In genomic region chr12:57244306-57244696, GRCh38 we compare ENCODE assay signal across 14 cellular contexts. TPM values are rescaled to one million over a fixed set of nuclear protein-coding genes. Genes with fewer than 3 reads are reported as not detected.
DNase-seq lines count a peak whose midpoint lies in the region; ATAC-seq and TF ChIP-seq lines count a peak whose summit lies in the region.
"Had no signal": no experiment of that assay in that cellular context is flagged by ENCODE, and none has a peak within 500 bp of the region (broad histone marks: within the 10 kb centered on the region; RNA-seq: fewer than 3 reads in every experiment).

No MANE protein-coding gene starts in this region.

- no peak overlapping the region for H3K27ac Mint-ChIP-seq in mesothelial cell of epicardium
- H3K27ac Mint-ChIP-seq: activated CD8-positive, alpha-beta memory T cell treated with anti-CD3 and anti-CD28 coated beads, Interleukin-2, amount 10 ng/mL, durations not matched to agents 7 days and 5 days; activated naive CD8-positive, alpha-beta T cell had no signal

- peak; percentile 5 for TF ChIP-seq CTCF in AG09309 (IDR thresholded peaks at IDR 0.05; ENCODE audit: control insufficient read depth, insufficient read depth, low read depth, low read length, missing control alignments)
- no peak for TF ChIP-seq CTCF in DOHH2 (IDR thresholded peaks at IDR 0.05; ENCODE audit: low read depth, low read length, poor library complexity, severe bottlenecking)
- TF ChIP-seq CTCF in VCaP (conservative IDR thresholded peaks at IDR 0.05): no peak
- TF ChIP-seq CTCF in mesothelial cell of epicardium (IDR thresholded peaks at IDR 0.05; ENCODE audit: unreplicated experiment): no peak

- H3F3A ChIP-seq in DOHH2 (ENCODE audit: control insufficient read depth, insufficient read depth): peaks cover 19% of the 10 kb centered on the region

- H3K9me3 ChIP-seq in DOHH2 (ENCODE audit: control insufficient read depth, insufficient read depth, low read length): no peaks in the 10 kb centered on the region
- H3K9me3 ChIP-seq: SJSA1, tibial artery had no signal

- DNase-seq in AG09309 (ENCODE audit: low read depth) (no peak), mesothelial cell of epicardium (ENCODE audit: low spot score in 2 of 2, unreplicated experiment in 2 of 2) (no peak), ecto neural progenitor cell (ENCODE audit: low spot score) (no peak), activated gamma-delta T cell (lab: John Stamatoyannopoulos, UW) (no peak)
- no peak for DNase-seq in activated CD4-positive, CD25-positive, alpha-beta regulatory T cell (lab: John Stamatoyannopoulos, UW)
- DNase-seq: NCI-H187 treated with DMSO at 0.1 percent for 48 hours had no signal

- peaks cover 53% of the 10 kb centered on the region for H3K27me3 Mint-ChIP-seq in mesothelial cell of epicardium (ENCODE audit: low read depth)

- no peak for ATAC-seq in HG02571 (IDR thresholded peaks at IDR 0.05; ENCODE audit: unreplicated experiment)

- H3K27ac ChIP-seq in DOHH2 (ENCODE audit: low read depth, low read length) (0 out of 2 replicates have a peak overlapping the region, but pooled peaks have one; percentile 98), VCaP (peak overlapping the region; percentile 69; the same call in 1 of the 2 replicates)
- H3K27ac ChIP-seq: SJSA1, skin epidermis, tibial artery had no signal

- peak overlapping the region; percentile 99 for H3K4me2 ChIP-seq in DOHH2 (ENCODE audit: low read length)

- H3K27me3 ChIP-seq in DOHH2 (ENCODE audit: control insufficient read depth, low read length): no peaks in the 10 kb centered on the region

- peaks cover 20% of the 10 kb centered on the region for H3K79me2 ChIP-seq in DOHH2 (ENCODE audit: control insufficient read depth, low read length)

- no peaks in the 10 kb centered on the region for H3K9me2 ChIP-seq in DOHH2 (replicated peaks; ENCODE audit: control insufficient read depth, low read length)

- H3K4me1 ChIP-seq in DOHH2 (ENCODE audit: control insufficient read depth, low read length): peaks cover 35% of the 10 kb centered on the region

- peak overlapping the region; percentile 39 for H3K4me3 Mint-ChIP-seq in mesothelial cell of epicardium

- peaks cover 4% of the 10 kb centered on the region for H3K36me3 Mint-ChIP-seq in mesothelial cell of epicardium

- H3K4me3 ChIP-seq in AG09309 (ENCODE audit: control insufficient read depth, low read depth, low read length) (no peak overlapping the region), DOHH2 (ENCODE audit: low read length) (peak overlapping the region; percentile 87)

- no peaks in the 10 kb centered on the region for H4K20me1 ChIP-seq in DOHH2 (ENCODE audit: control insufficient read depth, insufficient read depth, low read depth, low read length)

- H3K9me3 Mint-ChIP-seq in mesothelial cell of epicardium: no peaks in the 10 kb centered on the region

- peaks cover 21% of the 10 kb centered on the region for H3K36me3 ChIP-seq in DOHH2 (ENCODE audit: control insufficient read depth, low read length)
- H3K36me3 ChIP-seq: SJSA1, tibial artery had no signal

- peaks cover 34% of the 10 kb centered on the region for H3K4me1 Mint-ChIP-seq in mesothelial cell of epicardium

RNA-seq across cellular contexts. Expression of gene STAC3, which starts 6.7 kb away (rescaled TPM):
- total RNA-seq in mesothelial cell of epicardium: 9.8 to 11.3 TPM (median 10.6 TPM) in 3 replicates

RNA-seq across cellular contexts. Expression of gene SHMT2, which starts 14.8 kb away (rescaled TPM):
- total RNA-seq in mesothelial cell of epicardium: 78.7 to 83.7 TPM (median 78.8 TPM) in 3 replicates

RNA-seq across cellular contexts. Expression of gene NXPH4, which starts 27.7 kb away (rescaled TPM):
- total RNA-seq in mesothelial cell of epicardium: 3.3 to 3.8 TPM (median 3.6 TPM) in 3 replicates
